In genomic region chr14:53152909-53153701, GRCh38 we compare ENCODE assay signal across 8 cellular contexts. TPM values are rescaled to one million over a fixed set of nuclear protein-coding genes. Genes with fewer than 3 reads are reported as not detected.
DNase-seq lines count a peak whose midpoint lies in the region; ATAC-seq, FAIRE-seq and TF ChIP-seq lines count a peak whose summit lies in the region.

Gene DDHD1, minus strand, starts transcription at chr14:53153323. Its CDS starts 225 bp downstream, at chr14:53153098.

- H3K4me1 Mint-ChIP-seq in activated naive CD4-positive, alpha-beta T cell treated with anti-CD3 and anti-CD28 coated beads, Interleukin-2, amount 10 ng/mL, durations not matched to agents 7 days and 5 days: peaks cover 46% of the 10 kb centered on the region

- TF ChIP-seq CTCF in Loucy (conservative IDR thresholded peaks at IDR 0.05; ENCODE audit: low read length): no peak
- TF ChIP-seq CTCF in SK-N-SH (IDR thresholded peaks at IDR 0.05): no peak
- TF ChIP-seq CTCF in omental fat pad (IDR thresholded peaks at IDR 0.05): no peak
- TF ChIP-seq CTCF in testis (IDR thresholded peaks at IDR 0.05): no peak

- H3K4me3 Mint-ChIP-seq in activated naive CD4-positive, alpha-beta T cell treated with anti-CD3 and anti-CD28 coated beads, Interleukin-2, amount 10 ng/mL, durations not matched to agents 7 days and 5 days: peak within 1 kb of the TSS; percentile 99

- H3K9me3 ChIP-seq in ES-I3 (ENCODE audit: control insufficient read depth, insufficient read depth, low read length) (no peaks in the 10 kb centered on the region), Loucy (ENCODE audit: insufficient read depth, low read depth, low read length) (no peaks in the 10 kb centered on the region), SK-N-SH (no peaks in the 10 kb centered on the region), testis (no peaks in the 10 kb centered on the region)

- 20% methylated on average over 1 of the region's 91 CpGs for WGBS in SK-N-SH (ENCODE audit: low lambda C conversion rate)
- 1 to 5% methylated on average over 9 to 59 of the region's 91 CpGs for WGBS in testis, 2 donors

- no peak for TF ChIP-seq RAD21 in SK-N-SH (IDR thresholded peaks at IDR 0.05; ENCODE audit: low read length)

- TF ChIP-seq EP300 in SK-N-SH (IDR thresholded peaks at IDR 0.05; ENCODE audit: borderline replicate concordance in 1 of 2, low read depth in 1 of 2, low read length in 1 of 2): no peak

- H3K9me2 ChIP-seq in Loucy (replicated peaks; ENCODE audit: low read depth, low read length) (no peaks in the 10 kb centered on the region), SK-N-SH (no peaks in the 10 kb centered on the region)

- H3K36me3 Mint-ChIP-seq in activated naive CD4-positive, alpha-beta T cell treated with anti-CD3 and anti-CD28 coated beads, Interleukin-2, amount 10 ng/mL, durations not matched to agents 7 days and 5 days: peaks cover 24% of the 10 kb centered on the region

- H3F3A ChIP-seq in Loucy (ENCODE audit: low read depth) (peaks cover 6% of the 10 kb centered on the region; the same call in 1 of the 2 replicates), SK-N-SH (replicated peaks; ENCODE audit: insufficient read depth) (peaks cover 7% of the 10 kb centered on the region)

- peak within 1 kb of the TSS; percentile 85 for H3K9ac ChIP-seq in ES-I3 (ENCODE audit: low read depth, low read length)
- H3K9ac ChIP-seq in Loucy (ENCODE audit: low read depth, low read length, poor library complexity, severe bottlenecking): peak within 1 kb of the TSS; percentile 83
- peak within 1 kb of the TSS; percentile 74 for H3K9ac ChIP-seq in SK-N-SH

- H3K36me3 ChIP-seq in ES-I3 (ENCODE audit: insufficient read depth, low read length) (no peaks in the 10 kb centered on the region), Loucy (ENCODE audit: insufficient read depth, low read length) (no peaks in the 10 kb centered on the region), SK-N-SH (replicated peaks in 1 of 2; ENCODE audit: control insufficient read depth in 1 of 2, insufficient read depth in 2 of 2, low read length in 1 of 2) (no peaks in the 10 kb centered on the region), testis (ENCODE audit: low read depth, missing control alignments) (no peaks in the 10 kb centered on the region)

- H3K9me3 Mint-ChIP-seq in activated naive CD4-positive, alpha-beta T cell treated with anti-CD3 and anti-CD28 coated beads, Interleukin-2, amount 10 ng/mL, durations not matched to agents 7 days and 5 days: no peaks in the 10 kb centered on the region

- no peaks in the 10 kb centered on the region for H3K27me3 Mint-ChIP-seq in activated naive CD4-positive, alpha-beta T cell treated with anti-CD3 and anti-CD28 coated beads, Interleukin-2, amount 10 ng/mL, durations not matched to agents 7 days and 5 days

- CTCF ChIA-PET in SK-N-SH (lab: Yijun Ruan, JAX): interaction anchor here (0.8 to 1.9 kb wide), 6 partner anchors 10 to 153 kb away, joined by 3 to 5 read pairs (median 4); no protein-coding TSS in a partner anchor
- CTCF ChIA-PET in activated naive CD4-positive, alpha-beta T cell treated with anti-CD3 and anti-CD28 coated beads, Interleukin-2, amount 10 ng/mL, durations not matched to agents 7 days and 5 days (lab: Charles Lee): interaction anchor here (0.7 to 4.1 kb wide), 8 partner anchors 13 to 142 kb away, joined by 3 to 31 read pairs (median 3); no protein-coding TSS in a partner anchor

- FAIRE-seq in H54 (lab: Jason Lieb, UNC): no peak

- H3K4me1 ChIP-seq in ES-I3 (ENCODE audit: insufficient read depth, low read length) (peaks cover 6% of the 10 kb centered on the region; the same call in 1 of the 2 replicates), Loucy (ENCODE audit: insufficient read depth, low read length, poor library complexity, severe bottlenecking) (peaks cover 38% of the 10 kb centered on the region), SK-N-SH (ENCODE audit: control insufficient read depth in 1 of 2, insufficient read depth in 2 of 2, low read depth in 1 of 2, low read length in 1 of 2) (peaks cover 0 to 18% of the 10 kb centered on the region in 2 experiments; a peak in 2 of 4 replicates), testis (peaks cover 10% of the 10 kb centered on the region)

- H3K4me2 ChIP-seq in Loucy (ENCODE audit: low read depth, low read length, poor library complexity, severe bottlenecking) (peak within 1 kb of the TSS; percentile 83), SK-N-SH (peak within 1 kb of the TSS; percentile 97)

- peak within 1 kb of the TSS; percentile 100 for H2AFZ ChIP-seq in Loucy (ENCODE audit: low read length)
- peak within 1 kb of the TSS; percentile 84 for H2AFZ ChIP-seq in SK-N-SH (ENCODE audit: low read depth)

- H3K27ac ChIP-seq in SK-N-SH (ENCODE audit: low read depth in 2 of 2, low read length in 1 of 2) (peak within 1 kb of the TSS; percentile 61 to 77; a peak in 3 of 4 replicates), testis (peak within 1 kb of the TSS; percentile 67 to 88)

- DNase-seq in H54 (ENCODE audit: insufficient read length, low spot score) (peak; percentile 66), SK-N-SH (peak; percentile 96), globus pallidus (ENCODE audit: low spot score) (peak; percentile 80), omental fat pad (ENCODE audit: low spot score) (peak; percentile 32), testis (peak; percentile 81)
- DNase-seq in activated naive CD4-positive, alpha-beta T cell treated with anti-CD3 and anti-CD28 coated beads, Interleukin-2, amount 10 ng/mL, durations not matched to agents 7 days and 5 days: peak; percentile 84

- intact Hi-C loops in testis (cut with DNase I; ENCODE audit: low total_unique reads): no loop called here

- TF ChIP-seq POLR2A in H54 (IDR thresholded peaks at IDR 0.05; ENCODE audit: low read depth, low read length) (peak; percentile 76), testis (IDR thresholded peaks at IDR 0.05) (no peak)

- ATAC-seq in omental fat pad (ENCODE audit: low FRiP score): peak; percentile 91

- H4K20me1 ChIP-seq in Loucy (ENCODE audit: insufficient read depth, low read length, poor library complexity, severe bottlenecking): peaks cover 39% of the 10 kb centered on the region
- H4K20me1 ChIP-seq in SK-N-SH (ENCODE audit: insufficient read depth): no peaks in the 10 kb centered on the region; the same call in 1 of the 2 replicates

- POLR2A ChIA-PET in SK-N-SH (lab: Yijun Ruan, JAX): interaction anchor here (0.5 to 2.8 kb wide), 7 partner anchors 8 to 1920 kb away, joined by 3 to 8 read pairs (median 6); partner anchors contain the start of gene FERMT2

- H3K27ac Mint-ChIP-seq in activated naive CD4-positive, alpha-beta T cell treated with anti-CD3 and anti-CD28 coated beads, Interleukin-2, amount 10 ng/mL, durations not matched to agents 7 days and 5 days: peak within 1 kb of the TSS; percentile 98

- H3K27me3 ChIP-seq in Loucy (ENCODE audit: insufficient read depth, low read length, poor library complexity, severe bottlenecking): no peaks in the 10 kb centered on the region
- no peaks in the 10 kb centered on the region for H3K27me3 ChIP-seq in SK-N-SH (ENCODE audit: insufficient read depth)
- no peaks in the 10 kb centered on the region for H3K27me3 ChIP-seq in testis

- H3K4me3 ChIP-seq in Loucy (ENCODE audit: low read length, poor library complexity, severe bottlenecking): peak within 1 kb of the TSS; percentile 96
- H3K4me3 ChIP-seq in SK-N-SH (ENCODE audit: low read depth in 2 of 2, low read length in 1 of 2): peak within 1 kb of the TSS; percentile 90 to 94
- peak within 1 kb of the TSS; percentile 72 to 79 for H3K4me3 ChIP-seq in testis

- H3K79me2 ChIP-seq in Loucy (ENCODE audit: insufficient read depth, low read length) (peaks cover 45% of the 10 kb centered on the region), SK-N-SH (ENCODE audit: insufficient read depth) (peaks cover 37% of the 10 kb centered on the region)

TF ChIP-seq in SK-N-SH, 30 proteins besides CTCF, POLR2A, EP300 and RAD21:
- peak; percentile 43; the same call in 1 of the 2 replicates for TF ChIP-seq NRF1 (IDR thresholded peaks at IDR 0.05; ENCODE audit: low read depth, low read length)
- no peak for TF ChIP-seq FOXJ3 (CRISPR knock-in tag; IDR thresholded peaks at IDR 0.05)
- peak; percentile 76 for TF ChIP-seq MXI1 (IDR thresholded peaks at IDR 0.05; ENCODE audit: low read depth, low read length)
- peak; percentile 71 for TF ChIP-seq POLR2AphosphoS5 (IDR thresholded peaks at IDR 0.05; ENCODE audit: low read depth, low read length)
- TF ChIP-seq GABPA (IDR thresholded peaks at IDR 0.05; ENCODE audit: low read depth): peak; percentile 45; the same call in 1 of the 2 replicates
TF ChIP-seq in SK-N-SH: peak in this region for 4.

RNA-seq across cellular contexts. Expression of gene DDHD1, which starts in this region (rescaled TPM):
- polyA plus RNA-seq in SK-N-SH (2012; rRNA removed): 1.9 and 2.6 TPM in 2 replicates
- polyA plus RNA-seq in SK-N-SH (2012; cell fraction: cytosol; rRNA removed): 2.5 and 2.6 TPM in 2 replicates
- polyA plus RNA-seq in SK-N-SH (2012; cell fraction: nucleus; rRNA removed): 2.8 and 6.3 TPM in 2 replicates
- 10 to 100 TPM; 13.7 to 26.3 (median 21.2) TPM for total RNA-seq in omental fat pad
- 10 to 100 TPM; 72.7 to 76.2 TPM for total RNA-seq in testis
- 41.6 TPM for polyA plus RNA-seq in testis (ENCODE audit: insufficient read depth, low read depth, low replicate concordance)

Comparison
In these comparisons a context has a peak if more than half of its experiments do, and no peak if none do; other contexts are left out.
1. Peak in every context shown above with its lines: DNase-seq, ATAC-seq, H3K4me3 ChIP-seq and H3K27ac ChIP-seq.
2. DNase-seq: peak in every context shown above with its lines; median percentile 96 in SK-N-SH; 84 in activated naive CD4-positive, alpha-beta T cell treated with anti-CD3 and anti-CD28 coated beads, Interleukin-2, amount 10 ng/mL, durations not matched to agents 7 days and 5 days; 81 in testis; 80 in globus pallidus; 66 in H54; 32 in omental fat pad.